18 cellular contexts compared by ENCODE assay signal in genomic region chr11:47723041-47723440, GRCh38.
"Had no signal": no experiment of that assay in that cellular context is flagged by ENCODE, and none has a peak within 500 bp of the region (broad histone marks: within the 10 kb centered on the region; RNA-seq: fewer than 3 reads in every experiment).

No MANE protein-coding gene starts in this region.

- H3K9me3 ChIP-seq: SJCRH30, suprapubic skin, upper lobe of left lung had no signal

- H3K27ac ChIP-seq: foreskin keratinocyte, SJCRH30, suprapubic skin, upper lobe of left lung had no signal

- ATAC-seq: activated T-helper 17 cell treated with anti-CD3 and anti-CD28 coated beads, Interleukin-2, amount 50 U/mL, for 72 hours; effector memory CD8-positive, alpha-beta T cell; foreskin keratinocyte; naive thymus-derived CD8-positive, alpha-beta T cell had no signal

- H3K4me1 Mint-ChIP-seq: activated T-helper 17 cell treated with anti-CD3 and anti-CD28 coated beads, Interleukin-2, amount 50 U/mL, for 72 hours; brain; central memory CD8-positive, alpha-beta T cell had no signal

- H3K27me3 Mint-ChIP-seq: activated CD4-positive, alpha-beta T cell treated with anti-CD3 and anti-CD28 coated beads, Interleukin-2, amount 10 ng/mL, durations not matched to agents 7 days and 5 days; activated T-helper 17 cell treated with anti-CD3 and anti-CD28 coated beads, Interleukin-2, amount 50 U/mL, for 72 hours; brain; central memory CD8-positive, alpha-beta T cell; effector memory CD8-positive, alpha-beta T cell; naive thymus-derived CD8-positive, alpha-beta T cell; stimulated activated naive CD8-positive, alpha-beta T cell treated with anti-CD3 and anti-CD28 coated beads, Interleukin-15, Interleukin-2, amounts not matched to agents 100 ng/mL and 50 ng/mL, for 24 hours had no signal

- H3K9me3 Mint-ChIP-seq: activated CD4-positive, alpha-beta T cell treated with anti-CD3 and anti-CD28 coated beads, Interleukin-2, amount 10 ng/mL, durations not matched to agents 7 days and 5 days; activated naive CD4-positive, alpha-beta T cell treated with anti-CD3 and anti-CD28 coated beads for 36 hours; activated T-helper 17 cell treated with anti-CD3 and anti-CD28 coated beads, Interleukin-2, amount 50 U/mL, for 72 hours; brain; central memory CD8-positive, alpha-beta T cell; effector memory CD8-positive, alpha-beta T cell; naive thymus-derived CD8-positive, alpha-beta T cell; stimulated activated naive CD8-positive, alpha-beta T cell treated with anti-CD3 and anti-CD28 coated beads, Interleukin-15, Interleukin-2, amounts not matched to agents 100 ng/mL and 50 ng/mL, for 24 hours had no signal

- H3K4me1 ChIP-seq: foreskin keratinocyte, SJCRH30, upper lobe of left lung had no signal

- DNase-seq: activated CD4-positive, alpha-beta T cell treated with anti-CD3 and anti-CD28 coated beads, Interleukin-2, amount 10 ng/mL, durations not matched to agents 7 days and 5 days; activated CD4-positive, CD25-positive, alpha-beta regulatory T cell; activated naive CD4-positive, alpha-beta T cell treated with anti-CD3 and anti-CD28 coated beads for 36 hours; amygdala; dermis blood vessel endothelial cell; effector memory CD8-positive, alpha-beta T cell; foreskin keratinocyte; left colon; naive thymus-derived CD8-positive, alpha-beta T cell; posterior cingulate gyrus; SJCRH30; T-helper 2 cell; upper lobe of left lung had no signal

- H3K27me3 ChIP-seq: foreskin keratinocyte, SJCRH30, suprapubic skin, upper lobe of left lung had no signal

- H3K27ac Mint-ChIP-seq: activated CD4-positive, alpha-beta T cell treated with anti-CD3 and anti-CD28 coated beads, Interleukin-2, amount 10 ng/mL, durations not matched to agents 7 days and 5 days; activated naive CD4-positive, alpha-beta T cell treated with anti-CD3 and anti-CD28 coated beads for 36 hours; stimulated activated naive CD8-positive, alpha-beta T cell treated with anti-CD3 and anti-CD28 coated beads, Interleukin-15, Interleukin-2, amounts not matched to agents 100 ng/mL and 50 ng/mL, for 24 hours had no signal

- H3K4me3 ChIP-seq: SJCRH30, suprapubic skin, upper lobe of left lung had no signal

- H3K4me3 Mint-ChIP-seq: activated CD4-positive, alpha-beta T cell treated with anti-CD3 and anti-CD28 coated beads, Interleukin-2, amount 10 ng/mL, durations not matched to agents 7 days and 5 days; activated naive CD4-positive, alpha-beta T cell treated with anti-CD3 and anti-CD28 coated beads for 36 hours; activated T-helper 17 cell treated with anti-CD3 and anti-CD28 coated beads, Interleukin-2, amount 50 U/mL, for 72 hours; brain; central memory CD8-positive, alpha-beta T cell; effector memory CD8-positive, alpha-beta T cell; naive thymus-derived CD8-positive, alpha-beta T cell; stimulated activated naive CD8-positive, alpha-beta T cell treated with anti-CD3 and anti-CD28 coated beads, Interleukin-15, Interleukin-2, amounts not matched to agents 100 ng/mL and 50 ng/mL, for 24 hours had no signal
